1 cellular context compared by ENCODE assay signal in genomic region chr22:50485221-50486131, GRCh38.
A peak's percentile ranks its signal among the peaks of the same experiment; 100 is the strongest.
TF ChIP-seq lines count a peak whose summit lies in the region.

No MANE protein-coding gene starts in this region.

TF ChIP-seq in HepG2, 621 proteins besides CTCF, POLR2A, EP300 and RAD21 (continued from another document and continues in another):
- TF ChIP-seq ZXDC (CRISPR knock-in tag; IDR thresholded peaks at IDR 0.05) = no peak
- TF ChIP-seq ZNF773 (CRISPR knock-in tag; IDR thresholded peaks at IDR 0.05; ENCODE audit: borderline replicate concordance) = no peak
- TF ChIP-seq ISL2 (CRISPR knock-in tag; IDR thresholded peaks at IDR 0.05) = no peak
- TF ChIP-seq ZNF33A (CRISPR knock-in tag; IDR thresholded peaks at IDR 0.05; ENCODE audit: borderline replicate concordance) = no peak
- peak; percentile 34 for TF ChIP-seq TEAD3 (CRISPR knock-in tag; optimal IDR thresholded peaks at IDR 0.05; ENCODE audit: borderline replicate concordance)
- TF ChIP-seq TRIM24 (CRISPR knock-in tag; IDR thresholded peaks at IDR 0.05) = no peak
- TF ChIP-seq ZNF160 (CRISPR knock-in tag; IDR thresholded peaks at IDR 0.05) = no peak
- no peak for TF ChIP-seq FOXA1 (IDR thresholded peaks at IDR 0.05)
- no peak for TF ChIP-seq FOXA1 (CRISPR knock-in tag; IDR thresholded peaks at IDR 0.05)
- no peak for TF ChIP-seq KDM5A (IDR thresholded peaks at IDR 0.05; ENCODE audit: borderline replicate concordance, low read length)
- no peak for TF ChIP-seq HNF4A (CRISPR knock-in tag; IDR thresholded peaks at IDR 0.05)
- no peak for TF ChIP-seq ZFP1 (CRISPR knock-in tag; IDR thresholded peaks at IDR 0.05)
- TF ChIP-seq ZNF589 (CRISPR knock-in tag; conservative IDR thresholded peaks at IDR 0.05) = peak; percentile 56; the same call in 1 of the 2 replicates
- peak; percentile 67; the same call in 1 of the 2 replicates for TF ChIP-seq MYC (CRISPR knock-in tag; IDR thresholded peaks at IDR 0.05; ENCODE audit: borderline replicate concordance)
- no peak for TF ChIP-seq ZNF180 (CRISPR knock-in tag; IDR thresholded peaks at IDR 0.05; ENCODE audit: borderline replicate concordance, low read depth)
- TF ChIP-seq AHDC1 (CRISPR knock-in tag; IDR thresholded peaks at IDR 0.05; ENCODE audit: borderline replicate concordance) = peak; percentile 57; the same call in 1 of the 2 replicates
- TF ChIP-seq REPIN1 (CRISPR knock-in tag; IDR thresholded peaks at IDR 0.05; ENCODE audit: borderline replicate concordance, low read depth) = peak; percentile 57; the same call in 1 of the 2 replicates
- peak; percentile 49 for TF ChIP-seq FOSL2 (CRISPR knock-in tag; IDR thresholded peaks at IDR 0.05)
- no peak for TF ChIP-seq PRDM4 (CRISPR knock-in tag; IDR thresholded peaks at IDR 0.05; ENCODE audit: borderline replicate concordance)
- no peak for TF ChIP-seq FOXP4 (CRISPR knock-in tag; IDR thresholded peaks at IDR 0.05)
- TF ChIP-seq ZNF781 (CRISPR knock-in tag; IDR thresholded peaks at IDR 0.05; ENCODE audit: borderline replicate concordance, not compliant biosample characterization) = peak; percentile 86
- no peak for TF ChIP-seq NR2F2 (IDR thresholded peaks at IDR 0.05; ENCODE audit: borderline replicate concordance, low read depth)
- peak; percentile 40; the same call in 1 of the 2 replicates for TF ChIP-seq ZNF121 (CRISPR knock-in tag; IDR thresholded peaks at IDR 0.05)
- no peak for TF ChIP-seq ZBTB44 (CRISPR knock-in tag; IDR thresholded peaks at IDR 0.05)
- no peak for TF ChIP-seq KLF9 (CRISPR knock-in tag; IDR thresholded peaks at IDR 0.05; ENCODE audit: low read depth)
- TF ChIP-seq TBX3 (IDR thresholded peaks at IDR 0.05; ENCODE audit: borderline replicate concordance) = 0 out of 2 replicates have a peak, but pooled peaks have one; percentile 24
- TF ChIP-seq ZNF569 (CRISPR knock-in tag; IDR thresholded peaks at IDR 0.05; ENCODE audit: borderline replicate concordance) = no peak
- TF ChIP-seq RBM22 (optimal IDR thresholded peaks at IDR 0.05; ENCODE audit: low read length) = no peak
- TF ChIP-seq TBP (CRISPR knock-in tag; IDR thresholded peaks at IDR 0.05) = no peak
- no peak for TF ChIP-seq ZNF766 (CRISPR knock-in tag; IDR thresholded peaks at IDR 0.05; ENCODE audit: borderline replicate concordance)
- TF ChIP-seq ELF1 (CRISPR knock-in tag; IDR thresholded peaks at IDR 0.05) = no peak
- no peak for TF ChIP-seq RBFOX2 (IDR thresholded peaks at IDR 0.05; ENCODE audit: low read depth, low read length)
- no peak for TF ChIP-seq KIAA2018 (CRISPR knock-in tag; IDR thresholded peaks at IDR 0.05; ENCODE audit: borderline replicate concordance)
- TF ChIP-seq IKZF4 (CRISPR knock-in tag; IDR thresholded peaks at IDR 0.05; ENCODE audit: borderline replicate concordance, low read depth, not compliant biosample characterization) = no peak
